Comparison of ENCODE assay signal across 28 cellular contexts in the genomic region with DNA sequence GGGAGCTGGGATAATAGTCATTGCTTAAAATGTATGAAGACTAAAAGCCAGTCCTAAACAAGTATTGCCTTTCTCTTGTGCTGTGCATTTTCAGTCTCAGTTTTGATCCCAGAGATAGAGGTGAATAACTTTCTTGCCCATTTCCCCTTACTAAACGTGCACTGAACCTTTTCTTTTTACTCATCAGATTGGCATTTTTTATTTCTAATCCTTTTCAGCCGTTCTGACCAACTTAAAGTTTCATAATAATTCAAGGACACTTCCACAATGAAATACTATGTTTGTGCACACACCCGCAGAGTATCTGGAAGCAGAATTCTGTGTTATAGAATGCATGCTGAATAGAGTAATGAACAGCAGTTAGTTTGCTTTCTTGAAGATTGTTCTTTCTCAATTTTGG.
"Had no signal": no experiment of that assay in that cellular context is flagged by ENCODE, and none has a peak within 500 bp of the region (broad histone marks: within the 10 kb centered on the region; RNA-seq: fewer than 3 reads in every experiment).

No MANE protein-coding gene starts in this region.

- H3K9me3 ChIP-seq: left ventricle myocardium inferior, neutrophil, psoas muscle, right atrium auricular region, right lobe of liver, testis, thyroid gland, transverse colon, upper lobe of left lung had no signal

- H3K4me1 ChIP-seq: left ventricle myocardium inferior, neural progenitor cell, parathyroid adenoma, psoas muscle, right atrium auricular region, right lobe of liver, stomach, testis, thyroid gland, transverse colon, upper lobe of left lung had no signal

- FAIRE-seq: keratinocyte had no signal

- H3K27ac ChIP-seq: left ventricle myocardium inferior, neural progenitor cell, neutrophil, parathyroid adenoma, psoas muscle, right atrium auricular region, right lobe of liver, skin epidermis, stomach, testis, thyroid gland, transverse colon, upper lobe of left lung had no signal

- H3K36me3 ChIP-seq: left ventricle myocardium inferior, neural progenitor cell, neutrophil, right atrium auricular region, right lobe of liver, stomach, thyroid gland, transverse colon, upper lobe of left lung had no signal

- DNase-seq: hypothalamus; immature natural killer cell; left ventricle myocardium inferior; mesendoderm; naive B cell; natural killer cell; nephron progenitor cell; occipital lobe; psoas muscle; right lobe of liver; stimulated activated CD4-positive, alpha-beta T cell treated with anti-CD3 and anti-CD28 coated beads, Interleukin-12 subunit alpha, Interleukin-12 subunit beta, amount 100 ng/mL, for 4 hours; stimulated activated CD4-positive, alpha-beta T cell treated with anti-CD3 and anti-CD28 coated beads, Interleukin-15, amount 100 ng/mL, for 24 hours; stimulated activated CD4-positive, alpha-beta T cell treated with anti-CD3 and anti-CD28 coated beads, Interleukin-2, amount 100 ng/mL, for 24 hours; stimulated activated CD4-positive, alpha-beta T cell treated with anti-CD3 and anti-CD28 coated beads, Interleukin-4, amount 100 ng/mL, for 1 hour; stimulated activated naive B cell treated with anti-CD40 and anti-IgM and Interleukin-4, amounts not matched to agents 10 μg/mL and 1 μg/mL and 100 μg/mL, for 72 hours; stimulated activated naive CD8-positive, alpha-beta T cell treated with anti-CD3 and anti-CD28 coated beads, Interleukin-15, Interleukin-2, amounts not matched to agents 100 U/mL and 50 U/mL, for 24 hours; stomach; testis; thyroid gland; transverse colon; upper lobe of left lung had no signal

- H3K4me3 ChIP-seq: left ventricle myocardium inferior, lung, neural progenitor cell, psoas muscle, right atrium auricular region, right lobe of liver, skin epidermis, stomach, testis, thyroid gland, transverse colon, upper lobe of left lung had no signal

- H3K27me3 ChIP-seq: neural progenitor cell, neutrophil, right atrium auricular region, right lobe of liver, stomach, testis, thyroid gland, transverse colon, upper lobe of left lung had no signal
